Comparison of ENCODE assay signal across 1 cellular context in genomic region chr2:232444409-232445148, GRCh38.
A peak's percentile ranks its signal among the peaks of the same experiment; 100 is the strongest.
TF ChIP-seq lines count a peak whose summit lies in the region.

No MANE protein-coding gene starts in this region.

TF ChIP-seq in H1, 55 proteins besides CTCF, POLR2A, EP300 and RAD21 (continued from another document):
- TF ChIP-seq E2F6 (IDR thresholded peaks at IDR 0.05) (peak; percentile 67), SRF (IDR thresholded peaks at IDR 0.05; ENCODE audit: low read depth, low read length) (no peak), SIN3A (conservative IDR thresholded peaks at IDR 0.05 in 1 of 2, IDR thresholded peaks at IDR 0.05 in 1 of 2; ENCODE audit: low read depth in 1 of 2, low read length in 2 of 2) (no peak), FOSL1 (IDR thresholded peaks at IDR 0.05; ENCODE audit: insufficient read depth, low read depth, low read length) (no peak), YY1 (IDR thresholded peaks at IDR 0.05; ENCODE audit: low read depth, low read length) (0 out of 2 replicates have a peak, but pooled peaks have one; percentile 17), BACH1 (IDR thresholded peaks at IDR 0.05; ENCODE audit: low read length) (peak; percentile 94)
